ENCODE assay signal across 8 cellular contexts in genomic region chr15:77599899-77600298, GRCh38. TPM values are rescaled to one million over a fixed set of nuclear protein-coding genes. Genes with fewer than 3 reads are reported as not detected.
DNase-seq lines count a peak whose midpoint lies in the region; ATAC-seq, FAIRE-seq and TF ChIP-seq lines count a peak whose summit lies in the region.

No MANE protein-coding gene starts in this region.

- ATAC-seq in HG02973 (IDR thresholded peaks at IDR 0.05; ENCODE audit: unreplicated experiment) (no peak), omental fat pad (ENCODE audit: low FRiP score) (no peak)

- H3K4me1 Mint-ChIP-seq in chondrocyte (ENCODE audit: low read depth), result peaks cover 10% of the 10 kb centered on the region

- TF ChIP-seq CTCF in omental fat pad (IDR thresholded peaks at IDR 0.05) (no peak), chondrocyte (IDR thresholded peaks at IDR 0.05) (no peak)

- H3K9me3 Mint-ChIP-seq in chondrocyte (ENCODE audit: low read depth), result no peaks in the 10 kb centered on the region

- H3K36me3 Mint-ChIP-seq in chondrocyte (ENCODE audit: low read depth), result no peaks in the 10 kb centered on the region

- FAIRE-seq in G401.6 (lab: Jason Lieb, UNC), result peak; percentile 74

- DNase-seq in NCI-H1436 (lab: John Stamatoyannopoulos, UW) (peak; percentile 97), astrocyte of the hippocampus (ENCODE audit: low read depth, low spot score) (peak; percentile 25), midbrain (lab: John Stamatoyannopoulos, UW) (peak; percentile 67), D341Med (ENCODE audit: low spot score) (no peak), omental fat pad (ENCODE audit: low spot score) (no peak), chondrocyte (ENCODE audit: low spot score) (no peak)

- no peak overlapping the region for H3K27ac Mint-ChIP-seq in chondrocyte (ENCODE audit: unreplicated experiment)

- H3K27me3 Mint-ChIP-seq in chondrocyte (ENCODE audit: low read depth), result no peaks in the 10 kb centered on the region

- H3K4me3 Mint-ChIP-seq in chondrocyte (ENCODE audit: unreplicated experiment), result no peak overlapping the region

RNA-seq across cellular contexts. Expression of gene LINGO1, which starts 32.8 kb away (rescaled TPM):
- 1 to 10 TPM in 2 of 4 donors, under 1 TPM in 2; 0.36 to 1.7 (median 0.69) TPM for total RNA-seq in omental fat pad
- total RNA-seq in chondrocyte, result 5.1 to 12.2 TPM (median 12.0 TPM) in 3 replicates

Comparison
In these comparisons a context has a peak if more than half of its experiments do, and no peak if none do; other contexts are left out.
1. DNase-seq: peak in NCI-H1436 (single experiment), astrocyte of the hippocampus (single experiment) and midbrain (single experiment); none in D341Med (single experiment), omental fat pad (single experiment) and chondrocyte (single experiment).